Comparison of ENCODE assay signal across 9 cellular contexts in genomic region chr3:10015476-10015904, GRCh38. TPM values are rescaled to one million over a fixed set of nuclear protein-coding genes. Genes with fewer than 3 reads are reported as not detected.
DNase-seq lines count a peak whose midpoint lies in the region; ATAC-seq and TF ChIP-seq lines count a peak whose summit lies in the region.
"Had no signal": no experiment of that assay in that cellular context is flagged by ENCODE, and none has a peak within 500 bp of the region (broad histone marks: within the 10 kb centered on the region; RNA-seq: fewer than 3 reads in every experiment).

No MANE protein-coding gene starts in this region.

- H3K9ac ChIP-seq in muscle layer of colon (ENCODE audit: low read length), result no peak overlapping the region
- no peak overlapping the region for H3K9ac ChIP-seq in mesendoderm (ENCODE audit: low read length)

- no peak overlapping the region for H3K56ac ChIP-seq in mesendoderm (ENCODE audit: low read length)

- WGBS in mesendoderm (ENCODE audit: extremely low coverage, insufficient coverage, low lambda C conversion rate), result no CpG with 5 or more reads among the region's 10 CpGs

- H3K27ac Mint-ChIP-seq in naive thymus-derived CD8-positive, alpha-beta T cell, result no peak overlapping the region

- H3K79me2 ChIP-seq in mesendoderm (ENCODE audit: control insufficient read depth, insufficient read depth, low read length), result no peaks in the 10 kb centered on the region

- no TSS peak for BruUV-seq in A673 (replicated peaks; lab: Mats Ljungman, UMichigan)

- no peak overlapping the region for H3K4me3 Mint-ChIP-seq in naive thymus-derived CD8-positive, alpha-beta T cell

- H3K4ac ChIP-seq in mesendoderm (ENCODE audit: low read depth, low read length), result no peak overlapping the region

- peaks cover 16% of the 10 kb centered on the region for H3K4me1 ChIP-seq in A673 (ENCODE audit: insufficient read depth, low read length, poor library complexity, severe bottlenecking)
- H3K4me1 ChIP-seq in muscle layer of colon (ENCODE audit: insufficient read depth, low read length), result peaks cover 25% of the 10 kb centered on the region
- no peaks in the 10 kb centered on the region for H3K4me1 ChIP-seq in mesendoderm (ENCODE audit: control insufficient read depth, low read depth, low read length)

- H3K36me3 Mint-ChIP-seq in naive thymus-derived CD8-positive, alpha-beta T cell, result peaks cover 0 to 28% (median 0%) of the 10 kb centered on the region in 3 donors

- H3K4me1 Mint-ChIP-seq in naive thymus-derived CD8-positive, alpha-beta T cell, result peaks cover 6 to 10% (median 7%) of the 10 kb centered on the region in 4 donors

- intact Hi-C loops in A673 (cut with micrococcal nuclease; ENCODE audit: unreplicated experiment), result no loop called here

- H3K36me3 ChIP-seq in A673 (ENCODE audit: insufficient read depth, low read length, poor library complexity, severe bottlenecking) (no peaks in the 10 kb centered on the region), muscle layer of colon (ENCODE audit: insufficient read depth, low read length) (peaks cover 11% of the 10 kb centered on the region), H7 (replicated peaks; ENCODE audit: control insufficient read depth, insufficient read depth, low read length) (no peaks in the 10 kb centered on the region; the same call in none of the 2 replicates), mesendoderm (ENCODE audit: control insufficient read depth, insufficient read depth, low read length) (no peaks in the 10 kb centered on the region)

- H3K27ac ChIP-seq in A673 (ENCODE audit: low read depth, low read length, poor library complexity, severe bottlenecking) (peak overlapping the region; percentile 64), muscle layer of colon (ENCODE audit: low read depth, low read length) (peak overlapping the region; percentile 43), mesendoderm (ENCODE audit: low read depth, low read length) (no peak overlapping the region)

- no peak overlapping the region for H2AK5ac ChIP-seq in mesendoderm (ENCODE audit: low read length)

- no peak for ATAC-seq in naive thymus-derived CD8-positive, alpha-beta T cell
- no peak for ATAC-seq in GM18867 (IDR thresholded peaks at IDR 0.05; ENCODE audit: unreplicated experiment)

- H2BK120ac ChIP-seq in mesendoderm (ENCODE audit: low read depth, low read length), result no peak overlapping the region

- H4K5ac ChIP-seq in mesendoderm (ENCODE audit: low read length), result no peak overlapping the region

- H3K4me2 ChIP-seq in mesendoderm (ENCODE audit: low read length), result no peak overlapping the region

- H3K18ac ChIP-seq in mesendoderm (ENCODE audit: low read length), result no peak overlapping the region

- H3K27me3 Mint-ChIP-seq in naive thymus-derived CD8-positive, alpha-beta T cell, result peaks cover 0 to 6% (median under 1%) of the 10 kb centered on the region in 5 donors

- H4K8ac ChIP-seq in mesendoderm (ENCODE audit: low read depth, low read length), result no peak overlapping the region

- H2BK5ac ChIP-seq in mesendoderm (ENCODE audit: low read length), result no peak overlapping the region

- DNase-seq in A673 (ENCODE audit: low spot score) (peak; percentile 73), NCI-H226 (peak; percentile 93), epidermal melanocyte (ENCODE audit: insufficient read length, low spot score) (peak; percentile 35), H7 (no peak), mesendoderm (no peak)
- no peak for DNase-seq in naive thymus-derived CD8-positive, alpha-beta T cell
- DNase-seq: stimulated activated naive CD4-positive, alpha-beta T cell had no signal

- H3K9me3 Mint-ChIP-seq in naive thymus-derived CD8-positive, alpha-beta T cell, result no peaks in the 10 kb centered on the region

- H3K27me3 ChIP-seq in A673 (replicated peaks; ENCODE audit: insufficient read depth, low read depth, low read length, poor library complexity), result no peaks in the 10 kb centered on the region
- H3K27me3 ChIP-seq in muscle layer of colon (ENCODE audit: control insufficient read depth in 1 of 2, insufficient read depth in 2 of 2, low read length in 2 of 2), result no peaks in the 10 kb centered on the region
- peaks cover 2% of the 10 kb centered on the region; the same call in 1 of the 2 replicates for H3K27me3 ChIP-seq in H7 (ENCODE audit: control insufficient read depth, insufficient read depth, low read length)
- no peaks in the 10 kb centered on the region for H3K27me3 ChIP-seq in mesendoderm (ENCODE audit: insufficient read depth, low read length, poor library complexity)

- CTCF ChIA-PET in A673 (lab: Charles Lee), result no interaction called here

- H3K4me3 ChIP-seq in A673 (ENCODE audit: low read depth, low read length, poor library complexity, severe bottlenecking) (no peak overlapping the region), muscle layer of colon (ENCODE audit: low read depth in 1 of 2, low read length in 2 of 2) (no peak overlapping the region), H7 (ENCODE audit: insufficient read depth, low read depth, low read length) (no peak overlapping the region), mesendoderm (ENCODE audit: low read length) (no peak overlapping the region)

- H3K23ac ChIP-seq in mesendoderm (ENCODE audit: low read length), result no peak overlapping the region

- H3K9me3 ChIP-seq in A673 (ENCODE audit: low read depth, low read length, poor library complexity, severe bottlenecking) (no peaks in the 10 kb centered on the region), muscle layer of colon (ENCODE audit: low read length) (no peaks in the 10 kb centered on the region)

- H2BK15ac ChIP-seq in mesendoderm (replicated peaks; ENCODE audit: low read depth), result no peak overlapping the region

- POLR2A ChIA-PET in A673 (lab: Charles Lee; ENCODE audit: low non-redundant PET), result no interaction called here
- POLR2A ChIA-PET in naive thymus-derived CD8-positive, alpha-beta T cell (lab: Charles Lee), result no interaction called here

- no peaks in the 10 kb centered on the region for H3K79me1 ChIP-seq in mesendoderm (ENCODE audit: low read length)

- TF ChIP-seq CTCF in A673 (conservative IDR thresholded peaks at IDR 0.05; ENCODE audit: low read depth, low read length), result no peak

RNA-seq across cellular contexts. Expression of gene FANCD2, which starts 10.7 kb away (rescaled TPM):
- 64.6 and 69.2 TPM in 2 replicates for total RNA-seq in A673 (2021)
- total RNA-seq in naive thymus-derived CD8-positive, alpha-beta T cell, result 10 to 100 TPM; 21.5 to 25.5 TPM
- polyA plus RNA-seq in naive thymus-derived CD8-positive, alpha-beta T cell, result 1 to 10 TPM; 3.9 to 5.6 (median 4.7) TPM
- total RNA-seq in H7 (2014; rRNA removed; shearing (Covaris generic)), result 67.7 and 77.5 TPM in 2 replicates
- polyA plus RNA-seq in mesendoderm (2013, experiment 1 of 2), result 37.7 TPM
- polyA plus RNA-seq in mesendoderm (2013, experiment 2 of 2), result 38.2 TPM

RNA-seq across cellular contexts. Expression of gene EMC3, which starts 28.8 kb away (rescaled TPM):
- 43.8 and 59.5 TPM in 2 replicates for total RNA-seq in A673 (2021)
- 10 to 100 TPM; 31.3 to 35.6 TPM for total RNA-seq in naive thymus-derived CD8-positive, alpha-beta T cell
- polyA plus RNA-seq in naive thymus-derived CD8-positive, alpha-beta T cell, result 10 to 100 TPM; 52.6 to 61.5 (median 55.4) TPM
- total RNA-seq in H7 (2014; rRNA removed; shearing (Covaris generic)), result 21.8 and 45.2 TPM in 2 replicates
- 29.5 TPM for polyA plus RNA-seq in mesendoderm (2013, experiment 1 of 2)
- 27.8 TPM for polyA plus RNA-seq in mesendoderm (2013, experiment 2 of 2)

Comparison
In these comparisons a context has a peak if more than half of its experiments do, and no peak if none do; other contexts are left out.
1. DNase-seq: peak in A673 (single experiment), NCI-H226 (single experiment) and epidermal melanocyte (single experiment); none in naive thymus-derived CD8-positive, alpha-beta T cell (0 of 10), H7 (single experiment) and mesendoderm (single experiment).